In the genomic region with DNA sequence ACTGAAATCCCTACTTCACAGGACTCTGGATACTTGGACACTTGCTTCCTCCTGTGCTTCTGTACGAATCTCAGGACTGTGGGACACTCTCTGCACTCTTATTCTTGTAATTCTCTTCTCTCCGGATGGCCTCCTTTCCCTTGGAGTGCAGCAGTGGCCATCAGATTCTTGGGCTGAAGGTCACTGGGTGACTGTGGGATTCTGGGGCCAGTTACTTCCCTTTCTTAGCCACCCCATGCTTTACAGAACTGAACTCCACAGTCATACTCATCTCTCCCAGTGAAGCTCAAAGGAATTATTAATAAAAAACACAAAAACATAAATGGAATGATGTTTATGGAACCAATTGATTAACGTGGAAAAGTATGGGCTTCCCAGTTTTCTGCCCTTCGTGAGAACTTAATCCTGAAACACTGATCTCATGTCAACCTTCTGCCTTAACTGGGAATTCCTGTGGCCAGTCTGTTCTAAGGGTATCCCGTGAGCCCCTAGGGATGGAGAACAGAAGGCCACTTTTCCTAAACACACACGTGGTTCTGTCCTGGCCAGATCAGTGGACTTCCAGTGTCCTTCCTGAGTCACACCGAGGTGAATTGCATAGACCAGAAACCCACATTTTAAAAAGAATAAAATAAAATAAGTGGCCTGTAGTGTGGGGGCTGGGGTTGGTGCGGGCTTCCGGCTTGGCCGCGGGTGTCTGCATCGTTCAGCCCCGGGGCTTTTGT, we compare ENCODE assay signal across 8 cellular contexts. TPM values are rescaled to one million over a fixed set of nuclear protein-coding genes. Genes with fewer than 3 reads are reported as not detected.
DNase-seq lines count a peak whose midpoint lies in the region; ATAC-seq and TF ChIP-seq lines count a peak whose summit lies in the region.

No MANE protein-coding gene starts in this region.

- H3K9me3 Mint-ChIP-seq in T-helper 2 cell treated with Interferon-gamma antibody and Interleukin-4, amounts not matched to agents 5 μg/mL and 100 μg/mL, for 36 hours, result peaks cover under 1% of the 10 kb centered on the region
- no peaks in the 10 kb centered on the region for H3K9me3 Mint-ChIP-seq in MCF 10A (ENCODE audit: unreplicated experiment)

- H3K27me3 ChIP-seq in right lobe of liver (peaks cover 12 to 50% of the 10 kb centered on the region in 2 donors), suprapubic skin (peaks cover 97% of the 10 kb centered on the region)

- TF ChIP-seq CTCF in MCF 10A (IDR thresholded peaks at IDR 0.05; ENCODE audit: unreplicated experiment), result no peak
- TF ChIP-seq CTCF in right lobe of liver (IDR thresholded peaks at IDR 0.05), result no peak
- no peak for TF ChIP-seq CTCF in suprapubic skin (IDR thresholded peaks at IDR 0.05)

- intact Hi-C loops in MCF 10A (cut with micrococcal nuclease), result no loop called here
- intact Hi-C loops in right lobe of liver (cut with DNase I), result no loop called here

- H3K4me3 Mint-ChIP-seq in T-helper 2 cell treated with Interferon-gamma antibody and Interleukin-4, amounts not matched to agents 5 μg/mL and 100 μg/mL, for 36 hours, result peak overlapping the region; percentile 41
- peak overlapping the region; percentile 81 for H3K4me3 Mint-ChIP-seq in MCF 10A (ENCODE audit: unreplicated experiment)

- H3K4me1 ChIP-seq in right lobe of liver, result peaks cover 0 to 21% (median 4%) of the 10 kb centered on the region in 4 donors
- peaks cover 29% of the 10 kb centered on the region for H3K4me1 ChIP-seq in suprapubic skin

- H3K4me1 Mint-ChIP-seq in T-helper 2 cell treated with Interferon-gamma antibody and Interleukin-4, amounts not matched to agents 5 μg/mL and 100 μg/mL, for 36 hours (ENCODE audit: low read depth), result peaks cover 16% of the 10 kb centered on the region
- no peaks in the 10 kb centered on the region for H3K4me1 Mint-ChIP-seq in MCF 10A (ENCODE audit: insufficient read depth, unreplicated experiment)

- peak overlapping the region in 2 of 3 donors; percentile 31 to 49 for H3K4me3 ChIP-seq in right lobe of liver
- H3K4me3 ChIP-seq in suprapubic skin, result peak overlapping the region; percentile 61

- TF ChIP-seq EP300 in suprapubic skin (IDR thresholded peaks at IDR 0.05), result no peak

- ATAC-seq in right lobe of liver (no peak), HG02970 (IDR thresholded peaks at IDR 0.05; ENCODE audit: low FRiP score, unreplicated experiment) (no peak)

- H3K36me3 Mint-ChIP-seq in T-helper 2 cell treated with Interferon-gamma antibody and Interleukin-4, amounts not matched to agents 5 μg/mL and 100 μg/mL, for 36 hours (ENCODE audit: low read depth), result no peaks in the 10 kb centered on the region
- H3K36me3 Mint-ChIP-seq in MCF 10A (ENCODE audit: insufficient read depth, unreplicated experiment), result no peaks in the 10 kb centered on the region

- TF ChIP-seq POLR2A in right lobe of liver (IDR thresholded peaks at IDR 0.05) (no peak), suprapubic skin (IDR thresholded peaks at IDR 0.05) (no peak)

- 8% methylated on average over 13 of the region's 13 CpGs for WGBS in right lobe of liver (ENCODE audit: insufficient coverage, low coverage, low lambda C conversion rate, missing lambda C conversion rate)
- WGBS in suprapubic skin, result 12% methylated on average over 13 of the region's 13 CpGs

- BruUV-seq in MCF 10A (replicated peaks; lab: Mats Ljungman, UMichigan), result no TSS peak

- POLR2A ChIA-PET in MCF 10A (lab: Yijun Ruan, JAX), result interaction anchor here (0.5 to 1.3 kb wide), 6 partner anchors 85 to 516 kb away, joined by 3 to 6 read pairs (median 3); a partner anchor contains a TSS

- H3K36me3 ChIP-seq in right lobe of liver (no peaks in the 10 kb centered on the region), suprapubic skin (no peaks in the 10 kb centered on the region)

- CTCF ChIA-PET in MCF 10A (lab: Yijun Ruan, JAX), result interaction anchor here (0.7 to 3.4 kb wide), 8 partner anchors 11 to 283 kb away, joined by 3 to 17 read pairs (median 6); no protein-coding TSS in a partner anchor

- no peak for DNase-seq in T-helper 2 cell treated with Interferon-gamma antibody and Interleukin-4, amounts not matched to agents 5 μg/mL and 100 μg/mL, for 36 hours (ENCODE audit: low spot score)
- no peak for DNase-seq in T-helper 2 cell
- DNase-seq in MCF 10A (ENCODE audit: unreplicated experiment), result no peak
- DNase-seq in right lobe of liver, result no peak
- DNase-seq in suprapubic skin (ENCODE audit: low spot score in 2 of 2), result no peak
- DNase-seq in cerebellar cortex (ENCODE audit: low spot score), result no peak
- no peak for DNase-seq in mucosa of gallbladder (ENCODE audit: low spot score)

- peaks cover 87% of the 10 kb centered on the region for H3K27me3 Mint-ChIP-seq in T-helper 2 cell treated with Interferon-gamma antibody and Interleukin-4, amounts not matched to agents 5 μg/mL and 100 μg/mL, for 36 hours (ENCODE audit: low read depth)
- peaks cover 98% of the 10 kb centered on the region for H3K27me3 Mint-ChIP-seq in MCF 10A (ENCODE audit: insufficient read depth, unreplicated experiment)

- H3K27ac Mint-ChIP-seq in T-helper 2 cell treated with Interferon-gamma antibody and Interleukin-4, amounts not matched to agents 5 μg/mL and 100 μg/mL, for 36 hours, result no peak overlapping the region
- H3K27ac Mint-ChIP-seq in MCF 10A (ENCODE audit: low read depth, unreplicated experiment), result no peak overlapping the region

- H3K9me3 ChIP-seq in right lobe of liver, result no peaks in the 10 kb centered on the region
- no peaks in the 10 kb centered on the region for H3K9me3 ChIP-seq in suprapubic skin

- no peak overlapping the region for H3K27ac ChIP-seq in right lobe of liver
- H3K27ac ChIP-seq in suprapubic skin, result no peak overlapping the region

RNA-seq across cellular contexts. Expression of a gene that starts 23.6 kb away (rescaled TPM):
- 83.6 and 103 TPM in 2 replicates for total RNA-seq in MCF 10A (2022)
- 100 to 1,000 TPM; 116 to 257 (median 183) TPM for total RNA-seq in right lobe of liver
- 100 to 1,000 TPM; 496 to 771 (median 601) TPM for total RNA-seq in suprapubic skin
- 385 TPM for total RNA-seq in mucosa of gallbladder
